Comparison of ENCODE assay signal across 13 cellular contexts in the genomic region with DNA sequence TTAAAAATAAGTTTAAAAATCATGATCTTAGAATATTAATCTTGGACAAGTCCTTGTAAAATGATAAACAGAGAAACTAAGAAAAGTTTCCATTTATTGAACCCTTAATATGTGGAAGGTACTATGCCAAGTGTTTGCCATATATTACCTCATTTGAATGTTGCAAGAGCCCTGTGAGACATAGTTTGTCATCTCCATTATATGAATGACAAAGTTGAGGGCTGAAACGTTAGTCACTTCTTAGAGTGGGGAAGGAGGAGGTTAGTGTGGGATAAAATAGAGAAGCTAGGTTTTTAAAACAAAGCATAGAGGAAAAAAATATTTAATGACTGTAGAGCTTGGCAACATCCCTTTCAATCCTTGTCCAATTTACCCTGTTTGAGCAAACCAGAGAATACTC. TPM values are rescaled to one million over a fixed set of nuclear protein-coding genes. Genes with fewer than 3 reads are reported as not detected.
DNase-seq lines count a peak whose midpoint lies in the region; ATAC-seq, FAIRE-seq and TF ChIP-seq lines count a peak whose summit lies in the region.
"Had no signal": no experiment of that assay in that cellular context is flagged by ENCODE, and none has a peak within 500 bp of the region (broad histone marks: within the 10 kb centered on the region; RNA-seq: fewer than 3 reads in every experiment).

No MANE protein-coding gene starts in this region.

- intact Hi-C loops in CD4-positive, alpha-beta memory T cell (cut with micrococcal nuclease), result no loop called here

- no peaks in the 10 kb centered on the region for H3K36me3 ChIP-seq in CD4-positive, alpha-beta memory T cell (ENCODE audit: insufficient read depth, low read length)

- peaks cover 0 to 7% (median 0%) of the 10 kb centered on the region in 4 donors for H3K4me1 Mint-ChIP-seq in CD4-positive, alpha-beta memory T cell
- H3K4me1 Mint-ChIP-seq: activated naive CD8-positive, alpha-beta T cell treated with anti-CD3 and anti-CD28 coated beads, Interleukin-2, amount 10 ng/mL, durations not matched to agents 7 days and 5 days had no signal

- H3K9me3 ChIP-seq in CD4-positive, alpha-beta memory T cell (ENCODE audit: control insufficient read depth in 1 of 2, low read length in 2 of 2), result no peaks in the 10 kb centered on the region
- H3K9me3 ChIP-seq: Caco-2 had no signal

- H3K27ac Mint-ChIP-seq in CD4-positive, alpha-beta memory T cell, result no peak overlapping the region
- H3K27ac Mint-ChIP-seq: activated naive CD8-positive, alpha-beta T cell treated with anti-CD3 and anti-CD28 coated beads, Interleukin-2, amount 10 ng/mL, durations not matched to agents 7 days and 5 days had no signal

- H3K27me3 ChIP-seq in CD4-positive, alpha-beta memory T cell (ENCODE audit: insufficient read depth, low read length), result peaks cover 11% of the 10 kb centered on the region

- CTCF ChIA-PET in CD4-positive, alpha-beta memory T cell (lab: Charles Lee; ENCODE audit: partially characterized antibody), result no interaction called here

- POLR2A ChIA-PET in CD4-positive, alpha-beta memory T cell (lab: Charles Lee; ENCODE audit: partially characterized antibody), result no interaction called here

- ATAC-seq in omental fat pad (ENCODE audit: low FRiP score), result peak; percentile 21
- no peak for ATAC-seq in HG03095 (IDR thresholded peaks at IDR 0.05; ENCODE audit: unreplicated experiment)

- DNase-seq in AG20443 (ENCODE audit: low spot score) (peak; percentile 67), MV-4-11 (lab: John Stamatoyannopoulos, UW) (peak; percentile 56), epithelial cell of esophagus (ENCODE audit: low read depth) (peak; percentile 91), omental fat pad (ENCODE audit: low spot score) (no peak), NCI-H1105 (lab: John Stamatoyannopoulos, UW) (no peak), GM12892 (ENCODE audit: insufficient read length) (no peak)
- no peak for DNase-seq in CD4-positive, alpha-beta memory T cell
- DNase-seq: activated naive CD8-positive, alpha-beta T cell treated with anti-CD3 and anti-CD28 coated beads, Interleukin-2, amount 10 ng/mL, durations not matched to agents 7 days and 5 days; Caco-2; foreskin melanocyte; NCI-H2081; Right ventricle myocardium superior had no signal

- peaks cover 22 to 61% of the 10 kb centered on the region in 2 donors for H3K27me3 Mint-ChIP-seq in CD4-positive, alpha-beta memory T cell

- H3K36me3 Mint-ChIP-seq in CD4-positive, alpha-beta memory T cell, result no peaks in the 10 kb centered on the region
- H3K36me3 Mint-ChIP-seq: activated naive CD8-positive, alpha-beta T cell treated with anti-CD3 and anti-CD28 coated beads, Interleukin-2, amount 10 ng/mL, durations not matched to agents 7 days and 5 days had no signal

- no peak for TF ChIP-seq POLR2A in GM12892 (IDR thresholded peaks at IDR 0.05; ENCODE audit: low read depth, low read length)

- H3K4me1 ChIP-seq in CD4-positive, alpha-beta memory T cell (ENCODE audit: insufficient read depth, low read length), result no peaks in the 10 kb centered on the region
- H3K4me1 ChIP-seq: Caco-2 had no signal

- FAIRE-seq in GM12892 (lab: Jason Lieb, UNC), result no peak

- no peak overlapping the region for H3K27ac ChIP-seq in CD4-positive, alpha-beta memory T cell (ENCODE audit: low read depth, low read length)

- no peak overlapping the region for H3K4me3 ChIP-seq in epithelial cell of esophagus (ENCODE audit: low read length)
- no peak overlapping the region for H3K4me3 ChIP-seq in CD4-positive, alpha-beta memory T cell (ENCODE audit: low read length in 2 of 2)

- no peak for TF ChIP-seq CTCF in epithelial cell of esophagus (IDR thresholded peaks at IDR 0.05; ENCODE audit: insufficient read depth, low read depth, low read length, missing control alignments)
- TF ChIP-seq CTCF in omental fat pad (IDR thresholded peaks at IDR 0.05), result no peak

- H3K9me3 Mint-ChIP-seq in CD4-positive, alpha-beta memory T cell, result no peaks in the 10 kb centered on the region
- H3K9me3 Mint-ChIP-seq: activated naive CD8-positive, alpha-beta T cell treated with anti-CD3 and anti-CD28 coated beads, Interleukin-2, amount 10 ng/mL, durations not matched to agents 7 days and 5 days had no signal

- H3K4me3 Mint-ChIP-seq in CD4-positive, alpha-beta memory T cell, result no peak overlapping the region
- H3K4me3 Mint-ChIP-seq: activated naive CD8-positive, alpha-beta T cell treated with anti-CD3 and anti-CD28 coated beads, Interleukin-2, amount 10 ng/mL, durations not matched to agents 7 days and 5 days had no signal

RNA-seq across cellular contexts. Expression of a gene that starts 2.0 kb away (rescaled TPM):
- 10 to 100 TPM in 2 of 4 donors, 1 to 10 TPM in 2; 3.2 to 44.2 (median 10.0) TPM for total RNA-seq in omental fat pad
- not detected for total RNA-seq in CD4-positive, alpha-beta memory T cell
- polyA plus RNA-seq in CD4-positive, alpha-beta memory T cell, result not detected
- polyA plus RNA-seq in GM12892 (2012; ENCODE audit: missing spikeins), result 0.42 TPM

Comparison
In these comparisons a context has a peak if more than half of its experiments do, and no peak if none do; other contexts are left out.
1. DNase-seq: peak in AG20443 (single experiment), MV-4-11 (single experiment) and epithelial cell of esophagus (single experiment); none in omental fat pad (single experiment), CD4-positive, alpha-beta memory T cell (0 of 5), NCI-H1105 (single experiment) and GM12892 (single experiment).
2. RNA of a gene that starts 2.0 kb away (total RNA-seq): 3.2 to 44.2 TPM in omental fat pad; not detected in CD4-positive, alpha-beta memory T cell; every median in the first group is over 4 times any median in the second.